In genomic region chr16:67456383-67457140, GRCh38 we compare ENCODE assay signal across 8 cellular contexts. TPM values are rescaled to one million over a fixed set of nuclear protein-coding genes. Genes with fewer than 3 reads are reported as not detected.
DNase-seq lines count a peak whose midpoint lies in the region; ATAC-seq and TF ChIP-seq lines count a peak whose summit lies in the region.

No MANE protein-coding gene starts in this region.

- H3K36me3 ChIP-seq in lower lobe of right lung (peaks cover 36% of the 10 kb centered on the region), vagina (peaks cover 0 to 14% of the 10 kb centered on the region in 2 donors)

- H3K36me3 Mint-ChIP-seq in activated naive CD8-positive, alpha-beta T cell = no peaks in the 10 kb centered on the region
- no peaks in the 10 kb centered on the region for H3K36me3 Mint-ChIP-seq in activated naive CD8-positive, alpha-beta T cell treated with anti-CD3 and anti-CD28 coated beads for 36 hours

- DNase-seq in activated naive CD8-positive, alpha-beta T cell treated with anti-CD3 and anti-CD28 coated beads for 36 hours = no peak
- DNase-seq in caudate nucleus (lab: John Stamatoyannopoulos, UW) (peak in 42 of 61 donors; percentile 14 to 90 (median 52)), lower lobe of right lung (peak; percentile 53), vagina (ENCODE audit: extremely low spot score in 2 of 2) (no peak)
- DNase-seq in activated CD4-positive, alpha-beta T cell treated with anti-CD3 and anti-CD28 coated beads for 4 hours = no peak

- no peak for ATAC-seq in lower lobe of right lung
- no peak for ATAC-seq in GM21529 (IDR thresholded peaks at IDR 0.05; ENCODE audit: unreplicated experiment)
- no peak for ATAC-seq in GM18519 (IDR thresholded peaks at IDR 0.05; ENCODE audit: low FRiP score, unreplicated experiment)

- H3K4me1 ChIP-seq in lower lobe of right lung (peaks cover 76% of the 10 kb centered on the region), vagina (peaks cover 76% of the 10 kb centered on the region)

- H3K4me1 Mint-ChIP-seq in activated naive CD8-positive, alpha-beta T cell (ENCODE audit: low read depth) = peaks cover 17% of the 10 kb centered on the region
- H3K4me1 Mint-ChIP-seq in activated naive CD8-positive, alpha-beta T cell treated with anti-CD3 and anti-CD28 coated beads for 36 hours = peaks cover 3% of the 10 kb centered on the region

- no peaks in the 10 kb centered on the region for H3K27me3 ChIP-seq in lower lobe of right lung (ENCODE audit: low read depth)
- H3K27me3 ChIP-seq in vagina = no peaks in the 10 kb centered on the region

- no peak overlapping the region for H3K4me3 Mint-ChIP-seq in activated naive CD8-positive, alpha-beta T cell
- H3K4me3 Mint-ChIP-seq in activated naive CD8-positive, alpha-beta T cell treated with anti-CD3 and anti-CD28 coated beads for 36 hours = no peak overlapping the region

- H3K4me3 ChIP-seq in lower lobe of right lung = no peak overlapping the region
- no peak overlapping the region for H3K4me3 ChIP-seq in vagina

- H3K27ac ChIP-seq in caudate nucleus (ENCODE audit: low read depth, low read length) = peak overlapping the region; percentile 75
- peak overlapping the region; percentile 80 for H3K27ac ChIP-seq in lower lobe of right lung
- peak overlapping the region; percentile 81 for H3K27ac ChIP-seq in vagina

- H3K9me3 ChIP-seq in lower lobe of right lung (no peaks in the 10 kb centered on the region), vagina (no peaks in the 10 kb centered on the region)

- peak overlapping the region; percentile 51 for H3K27ac Mint-ChIP-seq in activated naive CD8-positive, alpha-beta T cell
- no peak overlapping the region for H3K27ac Mint-ChIP-seq in activated naive CD8-positive, alpha-beta T cell treated with anti-CD3 and anti-CD28 coated beads for 36 hours

- no peaks in the 10 kb centered on the region for H3K27me3 Mint-ChIP-seq in activated naive CD8-positive, alpha-beta T cell
- H3K27me3 Mint-ChIP-seq in activated naive CD8-positive, alpha-beta T cell treated with anti-CD3 and anti-CD28 coated beads for 36 hours = no peaks in the 10 kb centered on the region

- intact Hi-C loops in lower lobe of right lung (cut with DNase I) = no loop called here
- intact Hi-C loops in vagina (cut with DNase I) = no loop called here

- TF ChIP-seq CTCF in lower lobe of right lung (IDR thresholded peaks at IDR 0.05) (peak; percentile 49), vagina (IDR thresholded peaks at IDR 0.05) (peak in 2 of 3 experiments; percentile 20 to 29)

- no peak for TF ChIP-seq POLR2A in vagina (IDR thresholded peaks at IDR 0.05)

- H3K9me3 Mint-ChIP-seq in activated naive CD8-positive, alpha-beta T cell (ENCODE audit: low read depth) = no peaks in the 10 kb centered on the region
- H3K9me3 Mint-ChIP-seq in activated naive CD8-positive, alpha-beta T cell treated with anti-CD3 and anti-CD28 coated beads for 36 hours = no peaks in the 10 kb centered on the region

RNA-seq across cellular contexts. Expression of gene ATP6V0D1, which starts 24.4 kb away (rescaled TPM):
- total RNA-seq in activated naive CD8-positive, alpha-beta T cell treated with anti-CD3 and anti-CD28 coated beads for 36 hours = 10 to 100 TPM; 33.0 to 33.6 TPM
- total RNA-seq in lower lobe of right lung (175 TPM), vagina (110 TPM)

RNA-seq across cellular contexts. Expression of gene HSD11B2, which starts 25.6 kb away (rescaled TPM):
- 1 to 10 TPM; 2.8 to 3.1 TPM for total RNA-seq in activated naive CD8-positive, alpha-beta T cell treated with anti-CD3 and anti-CD28 coated beads for 36 hours
- total RNA-seq in lower lobe of right lung (2.9 TPM), vagina (30.2 TPM)

RNA-seq across cellular contexts. Expression of gene AGRP, which starts 26.8 kb away (rescaled TPM):
- under 1 TPM in 1 of 2 experiments, not detected in 1; 0.40 TPM for total RNA-seq in activated naive CD8-positive, alpha-beta T cell treated with anti-CD3 and anti-CD28 coated beads for 36 hours
- total RNA-seq in lower lobe of right lung = 8.5 TPM
- not detected for total RNA-seq in vagina

RNA-seq across cellular contexts. Expression of gene ZDHHC1, which starts 40.3 kb away (rescaled TPM):
- total RNA-seq in activated naive CD8-positive, alpha-beta T cell treated with anti-CD3 and anti-CD28 coated beads for 36 hours = 1 to 10 TPM in 1 of 2 experiments, under 1 TPM in 1; 0.76 to 1.2 TPM
- total RNA-seq in lower lobe of right lung (18.9 TPM), vagina (22.3 TPM)

Comparison
In these comparisons a context has a peak if more than half of its experiments do, and no peak if none do; other contexts are left out.
1. DNase-seq: peak in caudate nucleus (42 of 61) and lower lobe of right lung (single experiment); none in activated naive CD8-positive, alpha-beta T cell treated with anti-CD3 and anti-CD28 coated beads for 36 hours (single experiment), vagina (0 of 2) and activated CD4-positive, alpha-beta T cell treated with anti-CD3 and anti-CD28 coated beads for 4 hours (0 of 2).
2. Peak in every context shown above with its lines, with median percentiles within 50 percentile points of each other: H3K27ac ChIP-seq.